ENCODE assay signal across 8 cellular contexts in genomic region chrX:13938053-13938765, GRCh38.
A peak's percentile ranks its signal among the peaks of the same experiment; 100 is the strongest.
DNase-seq lines count a peak whose midpoint lies in the region; ATAC-seq and TF ChIP-seq lines count a peak whose summit lies in the region.

No MANE protein-coding gene starts in this region.

- no peaks in the 10 kb centered on the region for H3K79me2 ChIP-seq in PC-3 (ENCODE audit: low read length)

- H3K27me3 ChIP-seq in PC-3 (ENCODE audit: low read length): peaks cover 11% of the 10 kb centered on the region; the same call in 1 of the 2 replicates
- H3K27me3 ChIP-seq in mesenchymal stem cell (ENCODE audit: control insufficient read depth in 1 of 2, insufficient read depth in 1 of 2, low read length in 2 of 2): peaks cover 14 to 82% of the 10 kb centered on the region in 2 experiments
- peaks cover 0 to 6% (median 0%) of the 10 kb centered on the region in 4 donors for H3K27me3 ChIP-seq in upper lobe of left lung

- H3K14ac ChIP-seq in mesenchymal stem cell (ENCODE audit: low read length in 2 of 2): no peak overlapping the region

- DNase-seq in NCI-H2227 (lab: John Stamatoyannopoulos, UW; ENCODE audit: unreplicated experiment) (peak; percentile 87), NCI-H2227 treated with DMSO at 0.1 percent for 48 hours (lab: John Stamatoyannopoulos, UW) (no peak), PC-3 (peak; percentile 10), dermis blood vessel endothelial cell (peak; percentile 1), mesenchymal stem cell (peak; percentile 9), upper lobe of left lung (peak; percentile 26 to 88), ureter (ENCODE audit: low spot score) (no peak)

- H2AK5ac ChIP-seq in mesenchymal stem cell (ENCODE audit: low read length, severe bottlenecking): no peak overlapping the region

- no peaks in the 10 kb centered on the region for H3K9me2 ChIP-seq in PC-3 (replicated peaks; ENCODE audit: low read length)

- whole genome bisulfite sequencing in mesenchymal stem cell: 0% methylated on average over 19 of the region's 83 CpGs
- 5% methylated on average over 40 of the region's 83 CpGs; no CpG with 5 or more reads in 1 of the 2 donors for WGBS in upper lobe of left lung, 2 donors

- BruUV-seq in PC-3 (replicated peaks; lab: Mats Ljungman, UMichigan): no TSS peak

- H3K4me1 ChIP-seq in PC-3 (ENCODE audit: insufficient read depth, low read length): peaks cover 15% of the 10 kb centered on the region
- H3K4me1 ChIP-seq in mesenchymal stem cell (ENCODE audit: control insufficient read depth, insufficient read depth, low read depth, low read length): peaks cover 9% of the 10 kb centered on the region
- H3K4me1 ChIP-seq in upper lobe of left lung: peaks cover 0 to 17% (median 2%) of the 10 kb centered on the region in 4 donors

- H4K8ac ChIP-seq in mesenchymal stem cell (ENCODE audit: low read length): no peak overlapping the region

- H2AFZ ChIP-seq in PC-3 (ENCODE audit: low read length) (peak overlapping the region; percentile 78), mesenchymal stem cell (ENCODE audit: low read depth, low read length) (no peak overlapping the region)

- H3K79me1 ChIP-seq in mesenchymal stem cell (replicated peaks; ENCODE audit: low read length, poor library complexity, severe bottlenecking): no peaks in the 10 kb centered on the region

- TF ChIP-seq CTCF in PC-3 (conservative IDR thresholded peaks at IDR 0.05; ENCODE audit: low read depth, low read length) (no peak), upper lobe of left lung (IDR thresholded peaks at IDR 0.05) (no peak)

- H3K23ac ChIP-seq in mesenchymal stem cell (ENCODE audit: low read length in 2 of 2): peak overlapping the region in 1 of 2 experiments; percentile 87

- H3F3A ChIP-seq in PC-3 (ENCODE audit: low read length, unreplicated experiment): no peaks in the 10 kb centered on the region

- peak; percentile 68 for ATAC-seq in PC-3
- ATAC-seq in upper lobe of left lung (ENCODE audit: low FRiP score in 2 of 2): peak; percentile 44 to 71
- no peak for ATAC-seq in HG03097 (IDR thresholded peaks at IDR 0.05; ENCODE audit: low FRiP score, unreplicated experiment)

- H3K4me2 ChIP-seq in PC-3 (ENCODE audit: low read length) (peak overlapping the region; percentile 93), mesenchymal stem cell (ENCODE audit: low read length, poor library complexity, severe bottlenecking) (peak overlapping the region; percentile 90)

- H3K9me3 ChIP-seq in PC-3 (ENCODE audit: low read length) (no peaks in the 10 kb centered on the region), mesenchymal stem cell (ENCODE audit: control insufficient read depth, low read length) (no peaks in the 10 kb centered on the region), upper lobe of left lung (no peaks in the 10 kb centered on the region)

- H2BK15ac ChIP-seq in mesenchymal stem cell (ENCODE audit: low read depth, poor library complexity, severe bottlenecking): no peak overlapping the region

- H2BK120ac ChIP-seq in mesenchymal stem cell (ENCODE audit: low read depth, low read length): no peak overlapping the region

- POLR2A ChIA-PET in PC-3 (lab: Charles Lee; ENCODE audit: unreplicated experiment): no interaction called here

- H3K4me3 ChIP-seq in PC-3 (ENCODE audit: low read length): peak overlapping the region; percentile 74
- H3K4me3 ChIP-seq in mesenchymal stem cell (ENCODE audit: insufficient read depth in 1 of 2, low read depth in 1 of 2, low read length in 2 of 2): peak overlapping the region; percentile 47 to 68
- peak overlapping the region; percentile 16 to 65 (median 51) for H3K4me3 ChIP-seq in upper lobe of left lung

- no peak overlapping the region for H4K91ac ChIP-seq in mesenchymal stem cell (ENCODE audit: low read length)

- H3K18ac ChIP-seq in mesenchymal stem cell (ENCODE audit: low read depth in 1 of 2, low read length in 2 of 2): peak overlapping the region in 1 of 2 experiments; percentile 48

- CTCF ChIA-PET in PC-3 (lab: Charles Lee): interaction anchor here (0.6 kb wide), 2 partner anchors 11 to 759 kb away, joined by 3 to 4 read pairs; no protein-coding TSS in a partner anchor

- H3K27ac ChIP-seq in PC-3 (ENCODE audit: low read length) (no peak overlapping the region), mesenchymal stem cell (ENCODE audit: low read length, poor library complexity, severe bottlenecking) (no peak overlapping the region), upper lobe of left lung (peak overlapping the region; percentile 11 to 65 (median 54))

- no peak for TF ChIP-seq EP300 in upper lobe of left lung (IDR thresholded peaks at IDR 0.05)

- H3K36me3 ChIP-seq in PC-3 (ENCODE audit: low read depth, low read length): no peaks in the 10 kb centered on the region
- no peaks in the 10 kb centered on the region for H3K36me3 ChIP-seq in mesenchymal stem cell (ENCODE audit: control insufficient read depth in 1 of 2, insufficient read depth in 2 of 2, low read depth in 1 of 2, low read length in 2 of 2)
- no peaks in the 10 kb centered on the region for H3K36me3 ChIP-seq in upper lobe of left lung

- H3K4ac ChIP-seq in mesenchymal stem cell (ENCODE audit: low read depth in 1 of 2, low read length in 2 of 2): no peak overlapping the region

- H4K20me1 ChIP-seq in PC-3 (ENCODE audit: low read length): no peaks in the 10 kb centered on the region

- peak overlapping the region; percentile 5 for H3K9ac ChIP-seq in PC-3 (ENCODE audit: low read length)
- peak overlapping the region; percentile 29 for H3K9ac ChIP-seq in mesenchymal stem cell (ENCODE audit: low read length)

- H2BK5ac ChIP-seq in mesenchymal stem cell (ENCODE audit: low read depth, low read length, poor library complexity, severe bottlenecking): no peak overlapping the region

- TF ChIP-seq POLR2A in upper lobe of left lung (IDR thresholded peaks at IDR 0.05): peak in 1 of 4 donors; percentile 22

- H2BK12ac ChIP-seq in mesenchymal stem cell (ENCODE audit: low read length in 2 of 2): no peak overlapping the region

- intact Hi-C loops in PC-3 (cut with micrococcal nuclease): loop anchor here (10.0 kb wide), 1 partner anchor 183 kb away; no protein-coding TSS in a partner anchor

Comparison
In these comparisons a context has a peak if more than half of its experiments do, and no peak if none do; other contexts are left out.
1. DNase-seq: peak in NCI-H2227 (single experiment), PC-3 (single experiment), dermis blood vessel endothelial cell (single experiment), mesenchymal stem cell (single experiment) and upper lobe of left lung (2 of 2); none in NCI-H2227 treated with DMSO at 0.1 percent for 48 hours (single experiment) and ureter (single experiment).
2. H3K27ac ChIP-seq: peak in upper lobe of left lung (4 of 4); none in PC-3 (single experiment) and mesenchymal stem cell (single experiment).
3. Peak in every context shown above with its lines, with median percentiles within 50 percentile points of each other: H3K4me3 ChIP-seq.